In genomic region chr1:20185834-20186782, GRCh38 we compare ENCODE assay signal across 8 cellular contexts. TPM values are rescaled to one million over a fixed set of nuclear protein-coding genes. Genes with fewer than 3 reads are reported as not detected.
DNase-seq lines count a peak whose midpoint lies in the region; ATAC-seq and TF ChIP-seq lines count a peak whose summit lies in the region.

Gene PLA2G2C (minus strand): TSS chr1:20186518. CDS start chr1:20177363, 9,155 bp downstream.
Gene UBXN10 (plus strand): TSS chr1:20186096. CDS start chr1:20190562, 4,466 bp downstream.

- intact Hi-C loops in stomach (cut with DNase I; ENCODE audit: low total_unique reads): no loop called here

- H3K4me1 ChIP-seq in stomach: peaks cover 16 to 36% (median 26%) of the 10 kb centered on the region in 4 donors

- peak within 1 kb of the TSS; percentile 42 to 54 (median 52) for H3K4me3 ChIP-seq in stomach

- whole genome bisulfite sequencing in stomach, 5 donors: 3 to 13% (median 5%) methylated on average over 20 to 52 of the region's 52 CpGs

- peaks cover 47% of the 10 kb centered on the region for H3K4me1 Mint-ChIP-seq in activated CD4-positive, alpha-beta T cell treated with anti-CD3 and anti-CD28 coated beads, Interleukin-2, amount 10 ng/mL, durations not matched to agents 7 days and 5 days

- POLR2A ChIA-PET in activated CD4-positive, alpha-beta T cell treated with anti-CD3 and anti-CD28 coated beads, Interleukin-2, amount 10 ng/mL, durations not matched to agents 7 days and 5 days (lab: Charles Lee): interaction anchor here (0.6 kb wide), 1 partner anchor 289 kb away, joined by 4 read pairs; no protein-coding TSS in a partner anchor

- TF ChIP-seq CTCF in stomach (IDR thresholded peaks at IDR 0.05): no peak

- no peak for TF ChIP-seq POLR2A in stomach (IDR thresholded peaks at IDR 0.05)

- H3K36me3 Mint-ChIP-seq in activated CD4-positive, alpha-beta T cell treated with anti-CD3 and anti-CD28 coated beads, Interleukin-2, amount 10 ng/mL, durations not matched to agents 7 days and 5 days (ENCODE audit: low read depth): no peaks in the 10 kb centered on the region

- CTCF ChIA-PET in activated CD4-positive, alpha-beta T cell treated with anti-CD3 and anti-CD28 coated beads, Interleukin-2, amount 10 ng/mL, durations not matched to agents 7 days and 5 days (lab: Charles Lee): no interaction called here

- TF ChIP-seq EP300 in stomach (IDR thresholded peaks at IDR 0.05): peak; percentile 44

- H3K27ac ChIP-seq in stomach: peak within 1 kb of the TSS in 4 of 5 donors; percentile 42 to 92 (median 74)

- H3K9me3 ChIP-seq in stomach: no peaks in the 10 kb centered on the region

- H3K4me3 Mint-ChIP-seq in activated CD4-positive, alpha-beta T cell treated with anti-CD3 and anti-CD28 coated beads, Interleukin-2, amount 10 ng/mL, durations not matched to agents 7 days and 5 days: peak within 1 kb of the TSS; percentile 64

- H3K36me3 ChIP-seq in stomach: peaks cover 0 to 3% (median 0%) of the 10 kb centered on the region in 4 donors

- peak in 74 of 76 experiments; percentile 18 to 90 (median 75) for DNase-seq in HUDEP-2 (lab: John Stamatoyannopoulos, UW; ENCODE audit: unreplicated experiment in 76 of 76)
- peak; percentile 68 for DNase-seq in activated CD4-positive, alpha-beta T cell treated with anti-CD3 and anti-CD28 coated beads, Interleukin-2, amount 10 ng/mL, durations not matched to agents 7 days and 5 days
- DNase-seq in effector CD4-positive, alpha-beta T cell: peak; percentile 16
- DNase-seq in myocyte (ENCODE audit: low read depth): peak; percentile 29
- peak; percentile 37 for DNase-seq in stomach
- no peak for DNase-seq in NCI-H2107 (lab: John Stamatoyannopoulos, UW)

- peaks cover 0 to 58% (median 8%) of the 10 kb centered on the region in 3 donors for H3K27me3 ChIP-seq in stomach

- ATAC-seq in GM21825 (IDR thresholded peaks at IDR 0.05; ENCODE audit: unreplicated experiment): no peak
- no peak for ATAC-seq in HG03460 (IDR thresholded peaks at IDR 0.05; ENCODE audit: unreplicated experiment)

- peaks cover 31% of the 10 kb centered on the region for H3K27me3 Mint-ChIP-seq in activated CD4-positive, alpha-beta T cell treated with anti-CD3 and anti-CD28 coated beads, Interleukin-2, amount 10 ng/mL, durations not matched to agents 7 days and 5 days

- no peaks in the 10 kb centered on the region for H3K9me3 Mint-ChIP-seq in activated CD4-positive, alpha-beta T cell treated with anti-CD3 and anti-CD28 coated beads, Interleukin-2, amount 10 ng/mL, durations not matched to agents 7 days and 5 days

- peak within 1 kb of the TSS; percentile 78 for H3K27ac Mint-ChIP-seq in activated CD4-positive, alpha-beta T cell treated with anti-CD3 and anti-CD28 coated beads, Interleukin-2, amount 10 ng/mL, durations not matched to agents 7 days and 5 days

RNA-seq across cellular contexts. Expression of gene PLA2G2C, which starts in this region (rescaled TPM):
- not detected for total RNA-seq in activated CD4-positive, alpha-beta T cell treated with anti-CD3 and anti-CD28 coated beads, Interleukin-2, amount 10 ng/mL, durations not matched to agents 7 days and 5 days
- total RNA-seq in myocyte (not detected in 2 replicates), stomach (1 to 10 TPM in 1 of 5 donors, under 1 TPM in 1, not detected in 3; 0.73 to 1.3 TPM)
- polyA plus RNA-seq in myocyte (2012): not detected
- polyA plus RNA-seq in stomach: under 1 TPM in 1 of 3 donors, not detected in 2; 0.43 TPM

RNA-seq across cellular contexts. Expression of gene UBXN10, which starts in this region (rescaled TPM):
- under 1 TPM; 0.21 to 0.22 TPM for total RNA-seq in activated CD4-positive, alpha-beta T cell treated with anti-CD3 and anti-CD28 coated beads, Interleukin-2, amount 10 ng/mL, durations not matched to agents 7 days and 5 days
- total RNA-seq in myocyte (0.03 TPM in 1 of 2 replicates, not detected in the other), stomach (1 to 10 TPM; 1.2 to 8.0 (median 3.8) TPM)
- polyA plus RNA-seq in myocyte (2012): not detected
- 1 to 10 TPM in 2 of 3 donors, under 1 TPM in 1; 0.31 to 1.8 (median 1.5) TPM for polyA plus RNA-seq in stomach

Comparison
In these comparisons a context has a peak if more than half of its experiments do, and no peak if none do; other contexts are left out.
1. Peak in DNase-seq in activated CD4-positive, alpha-beta T cell treated with anti-CD3 and anti-CD28 coated beads, Interleukin-2, amount 10 ng/mL, durations not matched to agents 7 days and 5 days; RNA of the genes that start here not detected or under 1 TPM.
2. Peak in DNase-seq in myocyte; RNA of the genes that start here not detected or under 1 TPM.